In the genomic region with DNA sequence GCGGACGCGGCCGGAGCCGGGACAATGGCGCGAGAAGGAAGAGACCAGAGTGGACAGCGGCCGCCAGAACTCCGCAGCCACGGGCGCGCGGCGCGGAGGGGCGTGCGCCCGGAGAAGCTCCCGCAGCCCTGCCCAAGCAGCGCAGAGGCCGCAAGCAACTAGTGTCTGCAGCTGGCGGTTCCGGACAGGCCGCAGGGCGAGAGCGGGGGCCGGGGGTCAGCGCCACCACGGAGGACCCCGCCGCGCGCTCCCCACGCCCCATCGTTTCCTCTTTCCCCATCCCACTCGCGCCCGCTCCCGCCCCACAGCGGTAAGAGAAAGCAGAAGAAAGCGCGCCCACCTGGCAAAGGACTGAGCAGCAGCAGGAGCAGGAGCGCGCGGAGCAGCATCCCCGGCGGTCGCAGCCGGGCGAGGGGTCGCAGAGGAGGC, we compare ENCODE assay signal across 8 cellular contexts. TPM values are rescaled to one million over a fixed set of nuclear protein-coding genes. Genes with fewer than 3 reads are reported as not detected.
DNase-seq lines count a peak whose midpoint lies in the region; ATAC-seq, FAIRE-seq and TF ChIP-seq lines count a peak whose summit lies in the region.

No MANE protein-coding gene starts in this region.

- CTCF ChIA-PET in A549 (lab: Yijun Ruan, JAX), result interaction anchor here (0.6 to 0.9 kb wide), 2 partner anchors 119 to 421 kb away, joined by 3 to 4 read pairs; no protein-coding TSS in a partner anchor
- CTCF ChIA-PET in PC-3 (lab: Charles Lee), result no interaction called here

- ATAC-seq in A549, result peak; percentile 74 to 76
- peak; percentile 38 for ATAC-seq in PC-3
- ATAC-seq in upper lobe of right lung, result peak; percentile 43
- no peak for ATAC-seq in GM21381 (IDR thresholded peaks at IDR 0.05; ENCODE audit: unreplicated experiment)

- H3K9me3 ChIP-seq in A549, result no peaks in the 10 kb centered on the region
- H3K9me3 ChIP-seq in PC-3 (ENCODE audit: low read length), result no peaks in the 10 kb centered on the region
- no peaks in the 10 kb centered on the region for H3K9me3 ChIP-seq in upper lobe of right lung

- no peak for TF ChIP-seq RAD21 in A549 (conservative IDR thresholded peaks at IDR 0.05 in 1 of 2, IDR thresholded peaks at IDR 0.05 in 1 of 2)

- H2AFZ ChIP-seq in PC-3 (ENCODE audit: low read length), result peak overlapping the region; percentile 83

- BruUV-seq in PC-3 (replicated peaks; lab: Mats Ljungman, UMichigan), result no TSS peak

- H3K79me2 ChIP-seq in PC-3 (ENCODE audit: low read length), result no peaks in the 10 kb centered on the region

- peaks cover 18% of the 10 kb centered on the region for H3K4me1 ChIP-seq in A549
- 0 out of 2 replicates have a peak, but pooled peaks cover 6% of the 10 kb centered on the region for H3K4me1 ChIP-seq in PC-3 (ENCODE audit: insufficient read depth, low read length)
- peaks cover 4% of the 10 kb centered on the region for H3K4me1 ChIP-seq in upper lobe of right lung

- H3K36me3 ChIP-seq in PC-3 (ENCODE audit: low read depth, low read length) (no peaks in the 10 kb centered on the region), upper lobe of right lung (no peaks in the 10 kb centered on the region)

- no peaks in the 10 kb centered on the region for H4K20me1 ChIP-seq in PC-3 (ENCODE audit: low read length)

- no peak for TF ChIP-seq EP300 in A549 (IDR thresholded peaks at IDR 0.05)

- POLR2A ChIA-PET in A549 (lab: Yijun Ruan, JAX), result no interaction called here
- POLR2A ChIA-PET in PC-3 (lab: Charles Lee; ENCODE audit: unreplicated experiment), result interaction anchor here (0.6 kb wide), 1 partner anchor 67 kb away, joined by 7 read pairs; no protein-coding TSS in a partner anchor

- no peaks in the 10 kb centered on the region for H3F3A ChIP-seq in PC-3 (ENCODE audit: low read length, unreplicated experiment)

- H3K4me3 ChIP-seq in A549 (peak overlapping the region; percentile 92), GM12864 (ENCODE audit: low read depth, low read length) (peak overlapping the region; percentile 56), PC-3 (ENCODE audit: low read length) (peak overlapping the region; percentile 81), choroid plexus epithelial cell (ENCODE audit: low read depth, low read length) (peak overlapping the region; percentile 74), upper lobe of right lung (peak overlapping the region; percentile 77)

- H3K27me3 ChIP-seq in PC-3 (ENCODE audit: low read length) (peaks cover 49% of the 10 kb centered on the region), upper lobe of right lung (no peaks in the 10 kb centered on the region)

- no peak for TF ChIP-seq POLR2A in A549 (IDR thresholded peaks at IDR 0.05; ENCODE audit: low read length)

- no peak for FAIRE-seq in A549 (lab: Jason Lieb, UNC)

- no peaks in the 10 kb centered on the region for H3K9me2 ChIP-seq in PC-3 (replicated peaks; ENCODE audit: low read length)

- intact Hi-C loops in PC-3 (cut with micrococcal nuclease) (no loop called here), upper lobe of right lung (cut with DNase I) (no loop called here)

- H3K4me2 ChIP-seq in A549, result peak overlapping the region; percentile 93
- H3K4me2 ChIP-seq in PC-3 (ENCODE audit: low read length), result peak overlapping the region; percentile 85

- TF ChIP-seq CTCF in A549 (IDR thresholded peaks at IDR 0.05), result no peak; the same call in 2 of the 3 replicates
- TF ChIP-seq CTCF in GM12864 (IDR thresholded peaks at IDR 0.05; ENCODE audit: low read depth, low read length, missing control alignments), result no peak
- no peak for TF ChIP-seq CTCF in PC-3 (conservative IDR thresholded peaks at IDR 0.05; ENCODE audit: low read depth, low read length)
- TF ChIP-seq CTCF in choroid plexus epithelial cell (conservative IDR thresholded peaks at IDR 0.05; ENCODE audit: low read depth, low read length), result no peak
- no peak for TF ChIP-seq CTCF in upper lobe of right lung (IDR thresholded peaks at IDR 0.05)

- peak overlapping the region; percentile 56 for H3K9ac ChIP-seq in PC-3 (ENCODE audit: low read length)

- H3K27ac ChIP-seq in A549 (peak overlapping the region; percentile 90 to 92), PC-3 (ENCODE audit: low read length) (no peak overlapping the region), upper lobe of right lung (peak overlapping the region; percentile 73)

- under 1% methylated on average over 40 of the region's 52 CpGs for WGBS in A549 (ENCODE audit: missing lambda C conversion rate)

- DNase-seq in A549 (ENCODE audit: low read depth in 1 of 2, low spot score in 1 of 2), result peak; percentile 41 to 53
- no peak for DNase-seq in GM12864 (ENCODE audit: low read depth)
- DNase-seq in PC-3, result no peak
- peak; percentile 48 for DNase-seq in choroid plexus epithelial cell (ENCODE audit: low read depth)
- peak; percentile 25 for DNase-seq in medulla oblongata (ENCODE audit: extremely low spot score)
- peak; percentile 70 for DNase-seq in upper lobe of right lung
- DNase-seq in NCI-H510A (lab: John Stamatoyannopoulos, UW), result no peak

TF ChIP-seq in A549, 52 proteins besides CTCF, POLR2A, EP300 and RAD21:
- TF ChIP-seq JUNB (IDR thresholded peaks at IDR 0.05) (no peak), ZSCAN20 (CRISPR knock-in tag; IDR thresholded peaks at IDR 0.05) (no peak), PHF8 (IDR thresholded peaks at IDR 0.05; ENCODE audit: borderline replicate concordance, low read depth) (peak; percentile 62; the same call in 1 of the 2 replicates)
- TF ChIP-seq, protein P1, sequence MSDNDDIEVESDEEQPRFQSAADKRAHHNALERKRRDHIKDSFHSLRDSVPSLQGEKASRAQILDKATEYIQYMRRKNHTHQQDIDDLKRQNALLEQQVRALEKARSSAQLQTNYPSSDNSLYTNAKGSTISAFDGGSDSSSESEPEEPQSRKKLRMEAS (IDR thresholded peaks at IDR 0.05), result peak; percentile 15; the same call in 1 of the 2 replicates
TF ChIP-seq in A549: peak in this region for 2.

RNA-seq across cellular contexts. Expression of gene PRTG, which starts 0.4 kb away (rescaled TPM):
- polyA plus RNA-seq in A549 (2011; rRNA removed), result 8.9 and 10.7 TPM in 2 replicates
- polyA plus RNA-seq in A549 (2012; cell fraction: cytosol; rRNA removed), result 5.1 and 6.5 TPM in 2 replicates
- polyA plus RNA-seq in A549 (2012; cell fraction: nucleus; rRNA removed), result 5.2 and 5.9 TPM in 2 replicates
- polyA plus RNA-seq in A549 (2017; fragmentation: RNase III; extraction: RNeasy Plus Mini Kit Qiagen cat#74134 plus additional on column Dnase treatment), result 5.5 to 5.9 TPM (median 5.6 TPM) in 3 replicates
- polyA minus RNA-seq in A549 (2011; rRNA and poly(A)+ RNA removed), result 13.5 and 14.5 TPM in 2 replicates
- total RNA-seq in PC-3 (2014; rRNA removed), result 1.4 and 5.2 TPM in 2 replicates
- 8.6 TPM for total RNA-seq in upper lobe of right lung

Comparison
In these comparisons a context has a peak if more than half of its experiments do, and no peak if none do; other contexts are left out.
1. DNase-seq: peak in A549 (2 of 2), choroid plexus epithelial cell (single experiment), medulla oblongata (single experiment) and upper lobe of right lung (single experiment); none in GM12864 (single experiment), PC-3 (single experiment) and NCI-H510A (single experiment).
2. Peak in every context shown above with its lines, with median percentiles within 50 percentile points of each other: H3K4me3 ChIP-seq.